In the genomic region with DNA sequence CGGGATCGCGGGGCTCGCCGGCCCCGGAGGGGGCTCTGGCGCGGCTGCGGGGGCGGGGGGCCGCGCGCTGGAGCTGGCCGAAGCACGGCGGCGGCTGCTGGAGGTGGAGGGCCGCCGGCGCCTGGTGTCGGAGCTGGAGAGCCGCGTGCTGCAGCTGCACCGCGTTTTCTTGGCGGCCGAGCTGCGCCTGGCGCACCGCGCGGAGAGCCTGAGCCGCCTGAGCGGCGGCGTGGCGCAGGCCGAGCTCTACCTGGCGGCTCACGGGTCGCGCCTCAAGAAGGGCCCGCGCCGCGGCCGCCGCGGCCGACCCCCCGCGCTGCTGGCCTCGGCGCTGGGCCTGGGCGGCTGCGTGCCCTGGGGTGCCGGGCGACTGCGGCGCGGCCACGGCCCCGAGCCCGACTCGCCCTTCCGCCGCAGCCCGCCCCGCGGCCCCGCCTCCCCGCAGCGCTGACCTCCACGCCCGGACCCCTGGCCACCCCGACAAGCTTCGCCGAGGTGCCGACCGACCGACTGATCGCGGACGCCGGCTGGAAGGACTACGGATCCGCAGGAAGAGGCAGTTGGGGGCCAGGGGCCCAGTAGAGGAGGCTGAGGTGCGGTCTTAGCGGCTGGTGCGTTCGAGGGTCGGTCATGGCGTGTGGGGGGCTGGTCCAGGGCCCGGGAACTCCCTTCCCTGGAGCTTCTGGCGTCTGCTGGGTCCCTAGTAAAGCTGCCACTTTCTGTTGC, we compare ENCODE assay signal across 9 cellular contexts. TPM values are rescaled to one million over a fixed set of nuclear protein-coding genes. Genes with fewer than 3 reads are reported as not detected.
DNase-seq lines count a peak whose midpoint lies in the region; ATAC-seq, FAIRE-seq and TF ChIP-seq lines count a peak whose summit lies in the region.
"Had no signal": no experiment of that assay in that cellular context is flagged by ENCODE, and none has a peak within 500 bp of the region (broad histone marks: within the 10 kb centered on the region; RNA-seq: fewer than 3 reads in every experiment).

No MANE protein-coding gene starts in this region.

- DNase-seq in NCI-H146 (lab: John Stamatoyannopoulos, UW) (peak; percentile 48), NCI-H146 treated with DMSO at 0.1 percent for 48 hours (lab: John Stamatoyannopoulos, UW; ENCODE audit: unreplicated experiment) (no peak), NT2/D1 (ENCODE audit: low read depth, low spot score) (no peak), K562 (ENCODE audit: extremely low read depth in 1 of 4, low spot score in 3 of 4) (peak; percentile 47 to 77 (median 65)), HepG2 (ENCODE audit: low spot score) (no peak), testis (no peak), putamen (ENCODE audit: low spot score) (no peak)
- DNase-seq: DND-41 had no signal

- H2AFZ ChIP-seq in K562 (ENCODE audit: low read depth, low read length) (peak overlapping the region; percentile 81), HepG2 (ENCODE audit: low read length) (no peak overlapping the region)

- H3K27me3 ChIP-seq in NT2/D1 (ENCODE audit: insufficient read depth, insufficient read length) (no peaks in the 10 kb centered on the region), K562 (ENCODE audit: control insufficient read depth in 2 of 2, insufficient read depth in 2 of 2, low read length in 2 of 2) (peaks cover 9 to 28% of the 10 kb centered on the region in 2 experiments; a peak in 4 of 5 replicates), HepG2 (ENCODE audit: control insufficient read depth in 1 of 2, insufficient read depth in 2 of 2, low read length in 2 of 2) (no peaks in the 10 kb centered on the region; a peak in 1 of 5 replicates), testis (no peaks in the 10 kb centered on the region)

- H3K36me3 ChIP-seq in NT2/D1 (ENCODE audit: insufficient read depth, insufficient read length, low read length) (peaks cover 26% of the 10 kb centered on the region), K562 (ENCODE audit: control insufficient read depth, insufficient read depth, low read length) (no peaks in the 10 kb centered on the region), HepG2 (replicated peaks in 1 of 2; ENCODE audit: control insufficient read depth in 1 of 2, insufficient read depth in 2 of 2, low read length in 2 of 2) (0 out of 5 replicates have a peak, but pooled peaks cover 1 to 3% of the 10 kb centered on the region in 2 experiments), testis (ENCODE audit: low read depth, missing control alignments) (no peaks in the 10 kb centered on the region)

- no peaks in the 10 kb centered on the region for H3K9me3 ChIP-seq in NT2/D1 (ENCODE audit: insufficient read depth, low read length)
- no peaks in the 10 kb centered on the region for H3K9me3 ChIP-seq in K562 (replicated peaks; ENCODE audit: control insufficient read depth, insufficient read depth, low read depth, low read length)
- no peaks in the 10 kb centered on the region for H3K9me3 ChIP-seq in HepG2 (ENCODE audit: low read length)
- H3K9me3 ChIP-seq in testis, result no peaks in the 10 kb centered on the region

- H3K4me1 ChIP-seq in NT2/D1 (ENCODE audit: insufficient read depth, insufficient read length) (peaks cover 42% of the 10 kb centered on the region), K562 (replicated peaks in 1 of 2; ENCODE audit: control insufficient read depth in 2 of 2, insufficient read depth in 2 of 2, low read length in 2 of 2) (peaks cover 10 to 36% of the 10 kb centered on the region in 2 experiments; a peak in 4 of 5 replicates), HepG2 (ENCODE audit: insufficient read depth, low read length) (peaks cover 79% of the 10 kb centered on the region), testis (peaks cover 26% of the 10 kb centered on the region)

- CTCF ChIA-PET in K562 (lab: Yijun Ruan, JAX; ENCODE audit: low intra/inter-chr PET ratio) (interaction anchor here (0.6 to 1.8 kb wide), 3 partner anchors 50 to 794 kb away, joined by 3 to 6 read pairs (median 6); no protein-coding TSS in a partner anchor), HepG2 (lab: Yijun Ruan, JAX; ENCODE audit: low intra/inter-chr PET ratio, low total read pairs) (no interaction called here)

- H4K20me1 ChIP-seq in K562 (replicated peaks; ENCODE audit: control insufficient read depth, insufficient read depth, low read length) (no peaks in the 10 kb centered on the region; the same call in 1 of the 2 replicates), HepG2 (ENCODE audit: insufficient read depth, low read length) (peaks cover 49% of the 10 kb centered on the region)

- no peak for TF ChIP-seq CTCF in K562 (IDR thresholded peaks at IDR 0.05 in 2 of 3, conservative IDR thresholded peaks at IDR 0.05 in 1 of 3; ENCODE audit: insufficient read depth in 2 of 3, low read depth in 1 of 3, low read length in 3 of 3)
- no peak for TF ChIP-seq CTCF in HepG2 (CRISPR knock-in tag; IDR thresholded peaks at IDR 0.05)
- no peak for TF ChIP-seq CTCF in testis (IDR thresholded peaks at IDR 0.05)

- POLR2A ChIA-PET in K562 (lab: Yijun Ruan, JAX) (interaction anchor here (0.8 to 1.2 kb wide), 4 partner anchors 8 to 39 kb away, joined by 3 to 5 read pairs (median 3); no protein-coding TSS in a partner anchor), HepG2 (lab: Yijun Ruan, JAX) (interaction anchor here (0.7 to 12.9 kb wide), 23 partner anchors 8 to 534 kb away, joined by 3 to 253 read pairs (median 8); a partner anchor contains a TSS)

- no peak for TF ChIP-seq POLR2A in K562 (conservative IDR thresholded peaks at IDR 0.05)
- no peak for TF ChIP-seq POLR2A in HepG2 (IDR thresholded peaks at IDR 0.05; ENCODE audit: insufficient read depth in 1 of 2, low read depth in 2 of 2, low read length in 2 of 2)
- no peak for TF ChIP-seq POLR2A in testis (IDR thresholded peaks at IDR 0.05)

- intact Hi-C loops in K562 (cut with micrococcal nuclease), result no loop called here
- intact Hi-C loops in HepG2 (cut with micrococcal nuclease; ENCODE audit: unreplicated experiment), result no loop called here
- intact Hi-C loops in testis (cut with DNase I; ENCODE audit: low total_unique reads), result loop anchor here (10.0 kb wide), 1 partner anchor 101 kb away; no protein-coding TSS in a partner anchor

- in situ Hi-C loops in K562 (cut with MboI), result no loop called here
- in situ Hi-C loops in HepG2 (cut with HindIII; ENCODE audit: extremely low pct_ligation_motif_present, low pct_unique_long_range_greater_than_20kb), result loop anchor here (5.0 kb wide), 1 partner anchor 82 kb away; a partner anchor contains a TSS

- H3K4me3 ChIP-seq in NT2/D1 (ENCODE audit: insufficient read length, low read depth) (peak overlapping the region; percentile 93), K562 (peak overlapping the region; percentile 52), HepG2 (replicated peaks in 1 of 3; ENCODE audit: insufficient read depth in 1 of 3, low read depth in 2 of 3, low read length in 3 of 3) (peak overlapping the region; percentile 92 to 97 (median 96)), testis (peak overlapping the region; percentile 61 to 71)

- H3K4me2 ChIP-seq in K562 (ENCODE audit: insufficient read depth, low read length), result peak overlapping the region; percentile 78; the same call in 1 of the 2 replicates
- H3K4me2 ChIP-seq in HepG2 (ENCODE audit: low read depth, low read length), result peak overlapping the region; percentile 99

- WGBS in K562 (ENCODE audit: insufficient coverage, low coverage, missing lambda C conversion rate), result 3% methylated on average over 86 of the region's 95 CpGs
- 0% methylated on average over 15 of the region's 95 CpGs for WGBS in HepG2 (ENCODE audit: low lambda C conversion rate)
- 0% methylated on average over 29 of the region's 95 CpGs; no CpG with 5 or more reads in 1 of the 2 donors for WGBS in testis, 2 donors

- FAIRE-seq in K562 (lab: Jason Lieb, UNC) (no peak), HepG2 (lab: Jason Lieb, UNC) (no peak)

- no peaks in the 10 kb centered on the region for H3K79me2 ChIP-seq in K562 (ENCODE audit: control insufficient read depth, insufficient read depth, low read length)
- peaks cover 34% of the 10 kb centered on the region for H3K79me2 ChIP-seq in HepG2 (ENCODE audit: insufficient read depth, low read length)

- TF ChIP-seq EP300 in K562 (IDR thresholded peaks at IDR 0.05; ENCODE audit: low read length) (no peak), HepG2 (IDR thresholded peaks at IDR 0.05; ENCODE audit: low read depth in 2 of 2, low read length in 2 of 2) (no peak), HepG2 (CRISPR knock-in tag; IDR thresholded peaks at IDR 0.05; ENCODE audit: borderline replicate concordance) (no peak)

- H3K9ac ChIP-seq in NT2/D1 (ENCODE audit: insufficient read length, low read depth) (peak overlapping the region; percentile 96), K562 (ENCODE audit: insufficient read depth in 1 of 2, low read depth in 2 of 2, low read length in 2 of 2) (peak overlapping the region; percentile 24 to 89; a peak in 3 of 4 replicates), HepG2 (ENCODE audit: insufficient read depth, low read depth, low read length) (peak overlapping the region; percentile 95)

- BruUV-seq in K562 (replicated peaks; lab: Mats Ljungman, UMichigan) (no TSS peak), HepG2 (replicated peaks; lab: Mats Ljungman, UMichigan) (no TSS peak)

- no peak overlapping the region for H3K27ac ChIP-seq in K562 (ENCODE audit: extremely low read depth, low read depth, low read length)
- peak overlapping the region; percentile 74 for H3K27ac ChIP-seq in HepG2 (ENCODE audit: extremely low read length, insufficient read depth, low read length)
- H3K27ac ChIP-seq in testis, result peak overlapping the region in 1 of 2 donors; percentile 24

- ATAC-seq in K562, result peak; percentile 16
- ATAC-seq in HepG2, result no peak
- ATAC-seq in HG03108 (IDR thresholded peaks at IDR 0.05; ENCODE audit: unreplicated experiment), result no peak

- TF ChIP-seq RAD21 in K562 (CRISPR knock-in tag; conservative IDR thresholded peaks at IDR 0.05 in 1 of 2, IDR thresholded peaks at IDR 0.05 in 1 of 2) (no peak), HepG2 (CRISPR knock-in tag; IDR thresholded peaks at IDR 0.05) (0 out of 2 replicates have a peak, but pooled peaks have one; percentile 43)

- H3K9me1 ChIP-seq in K562 (ENCODE audit: control insufficient read depth, insufficient read depth, low read length), result no peaks in the 10 kb centered on the region

RNA-seq across cellular contexts. Expression of a gene that starts 0.7 kb away (rescaled TPM):
- 0.90 and 1.7 TPM in 2 replicates for total RNA-seq in K562 (2011; cell fraction: chromatin; rRNA removed; ENCODE audit: low replicate concordance)
- total RNA-seq in K562 (2011; cell fraction: nucleolus; rRNA removed), result 1.3 and 1.8 TPM in 2 replicates
- total RNA-seq in K562 (2011; cell fraction: nucleoplasm; rRNA removed), result 1.3 TPM in 2 replicates
- total RNA-seq in K562 (2014; rRNA removed), result 1.1 and 1.2 TPM in 2 replicates
- total RNA-seq in K562 (2014; rRNA removed; fragmentation: Illumina TruSeq; extraction: Trizol), result 0.73 and 0.95 TPM in 2 replicates
- total RNA-seq in K562 (2015; rRNA removed; fragmentation: Illumina TruSeq; extraction: Trizol), result 0.26 and 0.47 TPM in 2 replicates
- total RNA-seq in K562 (2021), result 0.95 and 2.3 TPM in 2 replicates
- polyA plus RNA-seq in K562 (2011; rRNA removed), result 0.98 and 1.9 TPM in 2 replicates
- polyA plus RNA-seq in K562 (2011; cell fraction: cytosol; rRNA removed), result 1.7 and 2.1 TPM in 2 replicates
- polyA plus RNA-seq in K562 (2011; cell fraction: nucleus; rRNA removed), result 1.1 and 1.7 TPM in 2 replicates
- polyA plus RNA-seq in K562 (2012), result 0.29 and 0.94 TPM in 2 replicates
- 0.98 and 1.4 TPM in 2 replicates for polyA plus RNA-seq in K562 (2014; fragmentation: Illumina TruSeq; extraction: Trizol)
- polyA plus RNA-seq in K562 (2014; fragmentation: Nextera tagmentation; extraction: Ambion mirVana), result under 1 TPM; 0.03 to 0.14 TPM
- polyA plus RNA-seq in K562 (2014; rRNA removed), result 0.97 and 1.3 TPM in 2 replicates
- 0.32 and 0.90 TPM in 2 replicates for polyA minus RNA-seq in K562 (2011; rRNA and poly(A)+ RNA removed)
- polyA minus RNA-seq in K562 (2011; cell fraction: cytosol; rRNA and poly(A)+ RNA removed), result 0.38 TPM in 1 of 2 replicates, not detected in the other
- polyA minus RNA-seq in K562 (2011; cell fraction: nucleus; rRNA and poly(A)+ RNA removed), result 0.81 and 1.1 TPM in 2 replicates
- total RNA-seq in HepG2 (2016; rRNA removed; fragmentation: Illumina TruSeq; extraction: Trizol), result 35.6 and 42.0 TPM in 2 replicates
- 45.9 and 49.6 TPM in 2 replicates for total RNA-seq in HepG2 (2016; cell fraction: cytosol; rRNA removed; fragmentation: Illumina TruSeq; extraction: Trizol; ENCODE audit: low read depth)
- total RNA-seq in HepG2 (2016; cell fraction: insoluble cytoplasmic fraction; rRNA removed; fragmentation: Illumina TruSeq; extraction: Trizol), result 32.9 and 43.5 TPM in 2 replicates
- 78.4 and 79.4 TPM in 2 replicates for total RNA-seq in HepG2 (2016; cell fraction: membrane; rRNA removed; fragmentation: Illumina TruSeq; extraction: Trizol)
- total RNA-seq in HepG2 (2016; cell fraction: nucleus; rRNA removed; fragmentation: Illumina TruSeq; extraction: Trizol), result 20.2 and 26.8 TPM in 2 replicates
- 158 and 166 TPM in 2 replicates for polyA plus RNA-seq in HepG2 (2011; rRNA removed)
- polyA plus RNA-seq in HepG2 (2011; cell fraction: cytosol; rRNA removed), result 196 and 254 TPM in 2 replicates
- 52.2 and 66.1 TPM in 2 replicates for polyA plus RNA-seq in HepG2 (2011; cell fraction: nucleus; rRNA removed)
- 56.7 and 66.7 TPM in 2 replicates for polyA plus RNA-seq in HepG2 (2012)
- 79.2 and 85.4 TPM in 2 replicates for polyA plus RNA-seq in HepG2 (2016; cell fraction: cytosol; fragmentation: Illumina TruSeq; extraction: Trizol; ENCODE audit: low read depth)
- 57.7 and 57.9 TPM in 2 replicates for polyA plus RNA-seq in HepG2 (2016; cell fraction: insoluble cytoplasmic fraction; fragmentation: Illumina TruSeq; extraction: Trizol; ENCODE audit: low read depth)
- 101 and 110 TPM in 2 replicates for polyA plus RNA-seq in HepG2 (2016; cell fraction: membrane; fragmentation: Illumina TruSeq; extraction: Trizol; ENCODE audit: low read depth)
- 41.5 and 46.3 TPM in 2 replicates for polyA plus RNA-seq in HepG2 (2016; cell fraction: nucleus; fragmentation: Illumina TruSeq; extraction: Trizol; ENCODE audit: insufficient read depth, low read depth)
- 0.21 and 97.7 TPM in 2 replicates for polyA minus RNA-seq in HepG2 (2011; rRNA and poly(A)+ RNA removed; ENCODE audit: low replicate concordance)
- polyA minus RNA-seq in HepG2 (2011; cell fraction: cytosol; rRNA and poly(A)+ RNA removed), result 44.5 and 48.8 TPM in 2 replicates
- polyA minus RNA-seq in HepG2 (2011; cell fraction: nucleus; rRNA and poly(A)+ RNA removed), result 41.1 and 55.3 TPM in 2 replicates
- total RNA-seq in testis, result 1 to 10 TPM; 5.7 to 7.7 TPM
- polyA plus RNA-seq in testis (ENCODE audit: insufficient read depth, low read depth, low replicate concordance), result 4.3 TPM

RNA-seq across cellular contexts. Expression of a gene that starts 18.5 kb away (rescaled TPM):
- 0.62 and 1.6 TPM in 2 replicates for total RNA-seq in K562 (2011; cell fraction: chromatin; rRNA removed; ENCODE audit: low replicate concordance)
- 1.7 and 2.0 TPM in 2 replicates for total RNA-seq in K562 (2011; cell fraction: nucleolus; rRNA removed)
- total RNA-seq in K562 (2011; cell fraction: nucleoplasm; rRNA removed), result 1.1 and 1.4 TPM in 2 replicates
- total RNA-seq in K562 (2014; rRNA removed), result 1.3 and 2.9 TPM in 2 replicates
- 0.25 and 0.29 TPM in 2 replicates for total RNA-seq in K562 (2014; rRNA removed; fragmentation: Illumina TruSeq; extraction: Trizol)
- total RNA-seq in K562 (2015; rRNA removed; fragmentation: Illumina TruSeq; extraction: Trizol), result 0.60 and 0.83 TPM in 2 replicates
- 1.6 and 1.7 TPM in 2 replicates for total RNA-seq in K562 (2021)
- polyA plus RNA-seq in K562 (2011; rRNA removed), result 0.39 and 0.61 TPM in 2 replicates
- 0.77 and 0.98 TPM in 2 replicates for polyA plus RNA-seq in K562 (2011; cell fraction: cytosol; rRNA removed)
- 0.44 and 0.67 TPM in 2 replicates for polyA plus RNA-seq in K562 (2011; cell fraction: nucleus; rRNA removed)
- polyA plus RNA-seq in K562 (2012), result 0.77 and 0.80 TPM in 2 replicates
- polyA plus RNA-seq in K562 (2014; fragmentation: Illumina TruSeq; extraction: Trizol), result 0.48 and 0.54 TPM in 2 replicates
- under 1 TPM in 1 of 2 experiments, not detected in 1; 0.07 TPM for polyA plus RNA-seq in K562 (2014; fragmentation: Nextera tagmentation; extraction: Ambion mirVana)
- 0.93 TPM in 2 replicates for polyA plus RNA-seq in K562 (2014; rRNA removed)
- polyA minus RNA-seq in K562 (2011; rRNA and poly(A)+ RNA removed), result 0.42 and 0.84 TPM in 2 replicates
- polyA minus RNA-seq in K562 (2011; cell fraction: cytosol; rRNA and poly(A)+ RNA removed), result 0.48 and 1.1 TPM in 2 replicates
- polyA minus RNA-seq in K562 (2011; cell fraction: nucleus; rRNA and poly(A)+ RNA removed), result 0.81 and 1.2 TPM in 2 replicates
- 0.62 and 0.88 TPM in 2 replicates for total RNA-seq in HepG2 (2016; rRNA removed; fragmentation: Illumina TruSeq; extraction: Trizol)
- 0.35 and 0.40 TPM in 2 replicates for total RNA-seq in HepG2 (2016; cell fraction: cytosol; rRNA removed; fragmentation: Illumina TruSeq; extraction: Trizol; ENCODE audit: low read depth)
- 0.42 and 0.65 TPM in 2 replicates for total RNA-seq in HepG2 (2016; cell fraction: insoluble cytoplasmic fraction; rRNA removed; fragmentation: Illumina TruSeq; extraction: Trizol)
- 0.52 and 0.53 TPM in 2 replicates for total RNA-seq in HepG2 (2016; cell fraction: membrane; rRNA removed; fragmentation: Illumina TruSeq; extraction: Trizol)
- 0.38 and 0.71 TPM in 2 replicates for total RNA-seq in HepG2 (2016; cell fraction: nucleus; rRNA removed; fragmentation: Illumina TruSeq; extraction: Trizol)
- polyA plus RNA-seq in HepG2 (2011; rRNA removed), result 0.13 and 0.22 TPM in 2 replicates
- 0.13 and 0.24 TPM in 2 replicates for polyA plus RNA-seq in HepG2 (2011; cell fraction: cytosol; rRNA removed)
- polyA plus RNA-seq in HepG2 (2011; cell fraction: nucleus; rRNA removed), result 0.12 and 0.23 TPM in 2 replicates
- polyA plus RNA-seq in HepG2 (2012), result 0.16 TPM in 1 of 2 replicates, not detected in the other
- polyA plus RNA-seq in HepG2 (2016; cell fraction: cytosol; fragmentation: Illumina TruSeq; extraction: Trizol; ENCODE audit: low read depth), result 0.12 and 0.17 TPM in 2 replicates
- polyA plus RNA-seq in HepG2 (2016; cell fraction: insoluble cytoplasmic fraction; fragmentation: Illumina TruSeq; extraction: Trizol; ENCODE audit: low read depth), result 0.46 and 0.58 TPM in 2 replicates
- polyA plus RNA-seq in HepG2 (2016; cell fraction: membrane; fragmentation: Illumina TruSeq; extraction: Trizol; ENCODE audit: low read depth), result 0.20 and 0.32 TPM in 2 replicates
- 0.37 and 0.77 TPM in 2 replicates for polyA plus RNA-seq in HepG2 (2016; cell fraction: nucleus; fragmentation: Illumina TruSeq; extraction: Trizol; ENCODE audit: insufficient read depth, low read depth)
- 0.96 and 5.4 TPM in 2 replicates for polyA minus RNA-seq in HepG2 (2011; rRNA and poly(A)+ RNA removed; ENCODE audit: low replicate concordance)
- not detected in 2 replicates for polyA minus RNA-seq in HepG2 (2011; cell fraction: cytosol; rRNA and poly(A)+ RNA removed)
- polyA minus RNA-seq in HepG2 (2011; cell fraction: nucleus; rRNA and poly(A)+ RNA removed), result 0.37 and 0.39 TPM in 2 replicates
- 10 to 100 TPM; 10.5 to 10.7 TPM for total RNA-seq in testis
- polyA plus RNA-seq in testis (ENCODE audit: insufficient read depth, low read depth, low replicate concordance), result 10.7 TPM

RNA-seq across cellular contexts. Expression of a gene that starts 33.9 kb away (rescaled TPM):
- 1.2 and 3.2 TPM in 2 replicates for total RNA-seq in K562 (2011; cell fraction: chromatin; rRNA removed; ENCODE audit: low replicate concordance)
- 2.0 and 2.1 TPM in 2 replicates for total RNA-seq in K562 (2011; cell fraction: nucleolus; rRNA removed)
- 1.5 and 1.8 TPM in 2 replicates for total RNA-seq in K562 (2011; cell fraction: nucleoplasm; rRNA removed)
- total RNA-seq in K562 (2014; rRNA removed), result 0.73 and 2.6 TPM in 2 replicates
- 0.62 and 0.73 TPM in 2 replicates for total RNA-seq in K562 (2014; rRNA removed; fragmentation: Illumina TruSeq; extraction: Trizol)
- 0.53 and 0.83 TPM in 2 replicates for total RNA-seq in K562 (2015; rRNA removed; fragmentation: Illumina TruSeq; extraction: Trizol)
- 1.9 and 2.4 TPM in 2 replicates for total RNA-seq in K562 (2021)
- polyA plus RNA-seq in K562 (2011; rRNA removed), result 1.4 and 4.8 TPM in 2 replicates
- polyA plus RNA-seq in K562 (2011; cell fraction: cytosol; rRNA removed), result 4.7 and 4.9 TPM in 2 replicates
- polyA plus RNA-seq in K562 (2011; cell fraction: nucleus; rRNA removed), result 3.2 and 3.7 TPM in 2 replicates
- 1.2 and 3.1 TPM in 2 replicates for polyA plus RNA-seq in K562 (2012)
- polyA plus RNA-seq in K562 (2014; fragmentation: Illumina TruSeq; extraction: Trizol), result 1.3 and 1.9 TPM in 2 replicates
- polyA plus RNA-seq in K562 (2014; fragmentation: Nextera tagmentation; extraction: Ambion mirVana), result under 1 TPM; 0.38 to 0.48 TPM
- 1.0 and 1.3 TPM in 2 replicates for polyA plus RNA-seq in K562 (2014; rRNA removed)
- polyA minus RNA-seq in K562 (2011; rRNA and poly(A)+ RNA removed), result 2.2 and 4.5 TPM in 2 replicates
- 2.3 and 3.9 TPM in 2 replicates for polyA minus RNA-seq in K562 (2011; cell fraction: cytosol; rRNA and poly(A)+ RNA removed)
- 0.81 and 1.4 TPM in 2 replicates for polyA minus RNA-seq in K562 (2011; cell fraction: nucleus; rRNA and poly(A)+ RNA removed)
- total RNA-seq in HepG2 (2016; rRNA removed; fragmentation: Illumina TruSeq; extraction: Trizol), result 1.9 and 2.4 TPM in 2 replicates
- total RNA-seq in HepG2 (2016; cell fraction: cytosol; rRNA removed; fragmentation: Illumina TruSeq; extraction: Trizol; ENCODE audit: low read depth), result 0.61 and 1.1 TPM in 2 replicates
- total RNA-seq in HepG2 (2016; cell fraction: insoluble cytoplasmic fraction; rRNA removed; fragmentation: Illumina TruSeq; extraction: Trizol), result 1.6 and 2.1 TPM in 2 replicates
- 2.0 and 2.1 TPM in 2 replicates for total RNA-seq in HepG2 (2016; cell fraction: membrane; rRNA removed; fragmentation: Illumina TruSeq; extraction: Trizol)
- 0.75 and 1.1 TPM in 2 replicates for total RNA-seq in HepG2 (2016; cell fraction: nucleus; rRNA removed; fragmentation: Illumina TruSeq; extraction: Trizol)
- polyA plus RNA-seq in HepG2 (2011; rRNA removed), result 4.9 and 7.4 TPM in 2 replicates
- 4.3 and 6.8 TPM in 2 replicates for polyA plus RNA-seq in HepG2 (2011; cell fraction: cytosol; rRNA removed)
- polyA plus RNA-seq in HepG2 (2011; cell fraction: nucleus; rRNA removed), result 5.9 and 7.2 TPM in 2 replicates
- 4.8 and 6.0 TPM in 2 replicates for polyA plus RNA-seq in HepG2 (2012)
- polyA plus RNA-seq in HepG2 (2016; cell fraction: cytosol; fragmentation: Illumina TruSeq; extraction: Trizol; ENCODE audit: low read depth), result 0.87 and 0.94 TPM in 2 replicates
- 2.0 and 2.7 TPM in 2 replicates for polyA plus RNA-seq in HepG2 (2016; cell fraction: insoluble cytoplasmic fraction; fragmentation: Illumina TruSeq; extraction: Trizol; ENCODE audit: low read depth)
- polyA plus RNA-seq in HepG2 (2016; cell fraction: membrane; fragmentation: Illumina TruSeq; extraction: Trizol; ENCODE audit: low read depth), result 1.6 and 2.0 TPM in 2 replicates
- 2.9 and 3.3 TPM in 2 replicates for polyA plus RNA-seq in HepG2 (2016; cell fraction: nucleus; fragmentation: Illumina TruSeq; extraction: Trizol; ENCODE audit: insufficient read depth, low read depth)
- 12.8 TPM in 1 of 2 replicates, not detected in the other for polyA minus RNA-seq in HepG2 (2011; rRNA and poly(A)+ RNA removed; ENCODE audit: low replicate concordance)
- polyA minus RNA-seq in HepG2 (2011; cell fraction: cytosol; rRNA and poly(A)+ RNA removed), result 4.2 and 4.4 TPM in 2 replicates
- 1.3 and 2.0 TPM in 2 replicates for polyA minus RNA-seq in HepG2 (2011; cell fraction: nucleus; rRNA and poly(A)+ RNA removed)
- 1 to 10 TPM; 3.8 to 4.8 TPM for total RNA-seq in testis
- polyA plus RNA-seq in testis (ENCODE audit: insufficient read depth, low read depth, low replicate concordance), result 4.0 TPM

Comparison
In these comparisons a context has a peak if more than half of its experiments do, and no peak if none do; other contexts are left out.
1. DNase-seq: peak in NCI-H146 (single experiment) and K562 (4 of 4); none in NCI-H146 treated with DMSO at 0.1 percent for 48 hours (single experiment), NT2/D1 (single experiment), HepG2 (single experiment), testis (single experiment) and putamen (single experiment).
2. Peak in every context shown above with its lines, with median percentiles within 50 percentile points of each other: H3K4me3 ChIP-seq and H3K9ac ChIP-seq.